In genomic region chr17:2004435-2004952, GRCh38 we compare ENCODE assay signal across 23 cellular contexts. TPM values are rescaled to one million over a fixed set of nuclear protein-coding genes. Genes with fewer than 3 reads are reported as not detected.
A peak's percentile ranks its signal among the peaks of the same experiment; 100 is the strongest.
DNase-seq lines count a peak whose midpoint lies in the region; ATAC-seq, FAIRE-seq and TF ChIP-seq lines count a peak whose summit lies in the region.
"Had no signal": no experiment of that assay in that cellular context is flagged by ENCODE, and none has a peak within 500 bp of the region (broad histone marks: within the 10 kb centered on the region; RNA-seq: fewer than 3 reads in every experiment).

No MANE protein-coding gene starts in this region.

- no peak overlapping the region for H3K4me2 ChIP-seq in A549
- H3K4me2 ChIP-seq: KMS-11 had no signal

- intact Hi-C loops in Panc1 (cut with micrococcal nuclease; ENCODE audit: unreplicated experiment): no loop called here
- intact Hi-C loops in gastrocnemius medialis (cut with DNase I; ENCODE audit: low total_unique reads): no loop called here

- CTCF ChIA-PET in A549 (lab: Yijun Ruan, JAX): interaction anchor here (0.6 to 3.8 kb wide), 4 partner anchors 21 to 135 kb away, joined by 3 to 19 read pairs (median 8); partner anchors contain the start of gene RTN4RL1
- CTCF ChIA-PET in Panc1 (lab: Charles Lee): no interaction called here

- H3K27me3 ChIP-seq in Panc1 (ENCODE audit: control insufficient read depth, insufficient read depth, low read length) (no peaks in the 10 kb centered on the region), gastrocnemius medialis (no peaks in the 10 kb centered on the region)
- H3K27me3 ChIP-seq: MG63 had no signal

- H3K4me3 ChIP-seq in A549 (no peak overlapping the region), Panc1 (ENCODE audit: low read depth in 2 of 2, low read length in 2 of 2) (no peak overlapping the region), gastrocnemius medialis (no peak overlapping the region)
- H3K4me3 ChIP-seq: GM23248, MG63 had no signal

- H3K4me1 Mint-ChIP-seq in natural killer cell treated with Interleukin-12 subunit alpha and Interleukin-12 subunit beta and Interleukin-15 and Interleukin-18, amount 100 ng/mL, for 72 hours (ENCODE audit: low read depth in 2 of 2): peaks cover 0 to 1% of the 10 kb centered on the region in 2 donors

- no peaks in the 10 kb centered on the region for H3K36me3 Mint-ChIP-seq in natural killer cell treated with Interleukin-12 subunit alpha and Interleukin-12 subunit beta and Interleukin-15 and Interleukin-18, amount 100 ng/mL, for 72 hours
- H3K36me3 Mint-ChIP-seq: CD8-positive, alpha-beta T cell had no signal

- H3K9me3 ChIP-seq in A549 (no peaks in the 10 kb centered on the region), Panc1 (ENCODE audit: control insufficient read depth, insufficient read depth, low read depth, low read length) (no peaks in the 10 kb centered on the region), gastrocnemius medialis (no peaks in the 10 kb centered on the region)
- H3K9me3 ChIP-seq: MG63 had no signal

- FAIRE-seq in A549 (lab: Jason Lieb, UNC): no peak
- FAIRE-seq: D721Med, G401.6, GM12891 had no signal

- TF ChIP-seq POLR2A in A549 (IDR thresholded peaks at IDR 0.05; ENCODE audit: low read length) (no peak), gastrocnemius medialis (IDR thresholded peaks at IDR 0.05) (no peak)

- no peak overlapping the region for H3K27ac Mint-ChIP-seq in natural killer cell treated with Interleukin-12 subunit alpha and Interleukin-12 subunit beta and Interleukin-15 and Interleukin-18, amount 100 ng/mL, for 72 hours
- H3K27ac Mint-ChIP-seq: B cell; CD8-positive, alpha-beta T cell had no signal

- DNase-seq in A549 (ENCODE audit: low read depth in 1 of 2, low spot score in 1 of 2) (no peak), Panc1 (ENCODE audit: low read depth, low spot score) (no peak), left lobe of liver (ENCODE audit: low spot score) (peak; percentile 84), gastrocnemius medialis (peak in 1 of 2 donors; percentile 67), NCI-H146 treated with DMSO at 0.1 percent for 48 hours (lab: John Stamatoyannopoulos, UW; ENCODE audit: unreplicated experiment) (no peak), HPDE6-E6E7 (ENCODE audit: extremely low spot score) (no peak), HT-29 (ENCODE audit: low spot score) (no peak)
- no peak for DNase-seq in natural killer cell treated with Interleukin-12 subunit alpha and Interleukin-12 subunit beta and Interleukin-15 and Interleukin-18, amount 100 ng/mL, for 72 hours (ENCODE audit: low spot score)
- DNase-seq: ACHN; CD8-positive, alpha-beta T cell; DMS79 treated with DMSO at 0.1 percent for 48 hours; GM23248; MG63; NCI-H1092 treated with DMSO at 0.1 percent for 48 hours; NCI-H187 treated with DMSO at 0.1 percent for 48 hours; NCI-H82; RPMI8226 had no signal

- H3K9me3 Mint-ChIP-seq in natural killer cell treated with Interleukin-12 subunit alpha and Interleukin-12 subunit beta and Interleukin-15 and Interleukin-18, amount 100 ng/mL, for 72 hours: no peaks in the 10 kb centered on the region
- H3K9me3 Mint-ChIP-seq: CD8-positive, alpha-beta T cell had no signal

- POLR2A ChIA-PET in A549 (lab: Yijun Ruan, JAX) (no interaction called here), Panc1 (lab: Charles Lee) (no interaction called here)

- ATAC-seq in A549 (peak; percentile 20 to 29; a peak in 4 of 6 replicates), Panc1 (0 out of 2 replicates have a peak, but pooled peaks have one; percentile 39), left lobe of liver (peak; percentile 60), gastrocnemius medialis (peak; percentile 18 to 42)
- no peak for ATAC-seq in natural killer cell treated with Interleukin-12 subunit alpha and Interleukin-12 subunit beta and Interleukin-15 and Interleukin-18, amount 100 ng/mL, for 72 hours
- ATAC-seq: CD8-positive, alpha-beta T cell had no signal

- no peak for TF ChIP-seq CTCF in A549 (IDR thresholded peaks at IDR 0.05)
- TF ChIP-seq CTCF in Panc1 (IDR thresholded peaks at IDR 0.05): no peak
- no peak for TF ChIP-seq CTCF in gastrocnemius medialis (IDR thresholded peaks at IDR 0.05 in 4 of 5, conservative IDR thresholded peaks at IDR 0.05 in 1 of 5)

- peaks cover 2 to 3% of the 10 kb centered on the region in 2 donors for H3K27me3 Mint-ChIP-seq in natural killer cell treated with Interleukin-12 subunit alpha and Interleukin-12 subunit beta and Interleukin-15 and Interleukin-18, amount 100 ng/mL, for 72 hours

- no peak for TF ChIP-seq EP300 in A549 (IDR thresholded peaks at IDR 0.05)

- H3K36me3 ChIP-seq in Panc1 (ENCODE audit: control insufficient read depth, insufficient read depth, low read length) (no peaks in the 10 kb centered on the region), gastrocnemius medialis (no peaks in the 10 kb centered on the region)
- H3K36me3 ChIP-seq: MG63 had no signal

- H3K4me1 ChIP-seq in A549: peaks cover 10% of the 10 kb centered on the region
- H3K4me1 ChIP-seq in Panc1 (ENCODE audit: control insufficient read depth, insufficient read depth, low read length): peaks cover 6% of the 10 kb centered on the region; the same call in 1 of the 2 replicates
- peaks cover 26 to 35% of the 10 kb centered on the region in 2 donors for H3K4me1 ChIP-seq in gastrocnemius medialis

- no peak for TF ChIP-seq RAD21 in A549 (conservative IDR thresholded peaks at IDR 0.05 in 1 of 2, IDR thresholded peaks at IDR 0.05 in 1 of 2)

- H3K4me3 Mint-ChIP-seq in natural killer cell treated with Interleukin-12 subunit alpha and Interleukin-12 subunit beta and Interleukin-15 and Interleukin-18, amount 100 ng/mL, for 72 hours: no peak overlapping the region
- H3K4me3 Mint-ChIP-seq: B cell; CD8-positive, alpha-beta T cell had no signal

- BruUV-seq in Panc1 (replicated peaks; lab: Mats Ljungman, UMichigan): no TSS peak

- WGBS in A549 (ENCODE audit: missing lambda C conversion rate): 81% methylated on average over 12 of the region's 12 CpGs

- H3K27ac ChIP-seq in A549: no peak overlapping the region; a peak in 1 of 6 replicates
- H3K27ac ChIP-seq in Panc1 (ENCODE audit: low read length): no peak overlapping the region
- H3K27ac ChIP-seq in gastrocnemius medialis: peak overlapping the region; percentile 59 to 77 (median 72)
- H3K27ac ChIP-seq: GM23248, HL-60, KMS-11 had no signal

- in situ Hi-C loops in Panc1 (cut with HindIII; ENCODE audit: low pct_unique_long_range_greater_than_20kb, low sequenced_read_pairs): no loop called here
- in situ Hi-C loops in gastrocnemius medialis (cut with MboI; ENCODE audit: low sequenced_read_pairs in 4 of 4): no loop called here

RNA-seq across cellular contexts. Expression of gene RTN4RL1, which starts 20.6 kb away (rescaled TPM):
- polyA plus RNA-seq in A549 (2011; rRNA removed) (0.39 and 0.46 TPM in 2 replicates), A549 (2017; fragmentation: RNase III; extraction: RNeasy Plus Mini Kit Qiagen cat#74134 plus additional on column Dnase treatment) (1.4 to 1.8 TPM (median 1.5 TPM) in 3 replicates)
- 0.96 and 1.8 TPM in 2 replicates for polyA plus RNA-seq in A549 (2012; cell fraction: cytosol; rRNA removed)
- polyA plus RNA-seq in A549 (2012; cell fraction: nucleus; rRNA removed): 1.8 and 2.1 TPM in 2 replicates
- 0.44 and 0.45 TPM in 2 replicates for polyA minus RNA-seq in A549 (2011; rRNA and poly(A)+ RNA removed)
- total RNA-seq in Panc1 (2021; ENCODE audit: unreplicated experiment) (0.80 TPM), left lobe of liver (1.8 TPM), gastrocnemius medialis (1 to 10 TPM in 2 of 4 donors, under 1 TPM in 2; 0.31 to 1.7 (median 1.2) TPM)
- polyA plus RNA-seq in Panc1 (2012; ENCODE audit: insufficient read length): 1.6 TPM
- not detected for total RNA-seq in natural killer cell treated with Interleukin-12 subunit alpha and Interleukin-12 subunit beta and Interleukin-15 and Interleukin-18, amount 100 ng/mL, for 72 hours
- not detected in 2 replicates for total RNA-seq in HT-29 (2014; rRNA removed; shearing (Covaris generic))
- total RNA-seq: CD8-positive, alpha-beta T cell had no signal
- polyA plus RNA-seq: GM23248 had no signal

RNA-seq across cellular contexts. Expression of gene DPH1, which starts 25.5 kb away (rescaled TPM):
- 25.5 and 33.0 TPM in 2 replicates for polyA plus RNA-seq in A549 (2011; rRNA removed)
- 44.9 and 53.6 TPM in 2 replicates for polyA plus RNA-seq in A549 (2012; cell fraction: cytosol; rRNA removed)
- polyA plus RNA-seq in A549 (2012; cell fraction: nucleus; rRNA removed): 178 and 193 TPM in 2 replicates
- 33.6 to 42.4 TPM (median 34.4 TPM) in 3 replicates for polyA plus RNA-seq in A549 (2017; fragmentation: RNase III; extraction: RNeasy Plus Mini Kit Qiagen cat#74134 plus additional on column Dnase treatment)
- 52.9 and 61.5 TPM in 2 replicates for polyA minus RNA-seq in A549 (2011; rRNA and poly(A)+ RNA removed)
- 24.3 TPM for total RNA-seq in Panc1 (2021; ENCODE audit: unreplicated experiment)
- 43.5 TPM for polyA plus RNA-seq in Panc1 (2012; ENCODE audit: insufficient read length)
- total RNA-seq in left lobe of liver: 38.8 TPM
- total RNA-seq in gastrocnemius medialis: 10 to 100 TPM; 47.2 to 59.9 (median 57.7) TPM
- total RNA-seq in natural killer cell treated with Interleukin-12 subunit alpha and Interleukin-12 subunit beta and Interleukin-15 and Interleukin-18, amount 100 ng/mL, for 72 hours: 10 to 100 TPM; 32.5 to 34.7 TPM
- 31.6 and 38.5 TPM in 2 replicates for total RNA-seq in HT-29 (2014; rRNA removed; shearing (Covaris generic))

RNA-seq across cellular contexts. Expression of gene OVCA2, which starts 37.3 kb away (rescaled TPM):
- polyA plus RNA-seq in A549 (2011; rRNA removed) (66.3 and 73.1 TPM in 2 replicates), A549 (2017; fragmentation: RNase III; extraction: RNeasy Plus Mini Kit Qiagen cat#74134 plus additional on column Dnase treatment) (54.3 to 56.6 TPM (median 54.6 TPM) in 3 replicates)
- polyA plus RNA-seq in A549 (2012; cell fraction: cytosol; rRNA removed): 77.8 and 108 TPM in 2 replicates
- polyA plus RNA-seq in A549 (2012; cell fraction: nucleus; rRNA removed): 46.6 and 48.1 TPM in 2 replicates
- polyA minus RNA-seq in A549 (2011; rRNA and poly(A)+ RNA removed): 60.6 and 72.6 TPM in 2 replicates
- total RNA-seq in Panc1 (2021; ENCODE audit: unreplicated experiment) (42.5 TPM), left lobe of liver (15.3 TPM), gastrocnemius medialis (10 to 100 TPM; 12.6 to 50.2 (median 34.4) TPM)
- polyA plus RNA-seq in Panc1 (2012; ENCODE audit: insufficient read length): 39.8 TPM
- 10 to 100 TPM; 35.5 to 49.8 TPM for total RNA-seq in natural killer cell treated with Interleukin-12 subunit alpha and Interleukin-12 subunit beta and Interleukin-15 and Interleukin-18, amount 100 ng/mL, for 72 hours
- 54.1 and 56.8 TPM in 2 replicates for total RNA-seq in HT-29 (2014; rRNA removed; shearing (Covaris generic))

RNA-seq across cellular contexts. Expression of gene HIC1, which starts 50.4 kb away (rescaled TPM):
- polyA plus RNA-seq in A549 (2011; rRNA removed) (0.13 and 0.28 TPM in 2 replicates), A549 (2017; fragmentation: RNase III; extraction: RNeasy Plus Mini Kit Qiagen cat#74134 plus additional on column Dnase treatment) (0.70 to 1.5 TPM (median 1.3 TPM) in 3 replicates)
- 0.37 and 0.43 TPM in 2 replicates for polyA plus RNA-seq in A549 (2012; cell fraction: cytosol; rRNA removed)
- polyA plus RNA-seq in A549 (2012; cell fraction: nucleus; rRNA removed): 1.7 and 2.1 TPM in 2 replicates
- polyA minus RNA-seq in A549 (2011; rRNA and poly(A)+ RNA removed): 0.29 and 0.58 TPM in 2 replicates
- total RNA-seq in Panc1 (2021; ENCODE audit: unreplicated experiment) (1.4 TPM), left lobe of liver (9.9 TPM), gastrocnemius medialis (1 to 10 TPM; 4.6 to 9.6 (median 6.9) TPM)
- polyA plus RNA-seq in Panc1 (2012; ENCODE audit: insufficient read length): 0.96 TPM
- total RNA-seq in natural killer cell treated with Interleukin-12 subunit alpha and Interleukin-12 subunit beta and Interleukin-15 and Interleukin-18, amount 100 ng/mL, for 72 hours: 10 to 100 TPM; 24.8 to 56.7 TPM
- 0.31 and 0.55 TPM in 2 replicates for total RNA-seq in HT-29 (2014; rRNA removed; shearing (Covaris generic))

Comparison
In these comparisons a context has a peak if more than half of its experiments do, and no peak if none do; other contexts are left out.
1. ATAC-seq: peak in A549 (2 of 2), Panc1 (single experiment), left lobe of liver (single experiment) and gastrocnemius medialis (2 of 2); none in natural killer cell treated with Interleukin-12 subunit alpha and Interleukin-12 subunit beta and Interleukin-15 and Interleukin-18, amount 100 ng/mL, for 72 hours (0 of 2).
2. H3K27ac ChIP-seq: peak in gastrocnemius medialis (4 of 4); none in A549 (0 of 2) and Panc1 (single experiment).